12 cellular contexts compared by ENCODE assay signal in genomic region chr7:122284608-122285007, GRCh38. TPM values are rescaled to one million over a fixed set of nuclear protein-coding genes. Genes with fewer than 3 reads are reported as not detected.
"Had no signal": no experiment of that assay in that cellular context is flagged by ENCODE, and none has a peak within 500 bp of the region (broad histone marks: within the 10 kb centered on the region; RNA-seq: fewer than 3 reads in every experiment).

No MANE protein-coding gene starts in this region.

RNA-seq across cellular contexts. Expression of gene FEZF1, which starts 19.9 kb away (rescaled TPM):
- total RNA-seq: activated CD8-positive, alpha-beta T cell treated with anti-CD3 and anti-CD28 coated beads, Interleukin-2, amount 10 ng/mL, durations not matched to agents 7 days and 5 days; activated T-helper 1 cell treated with anti-CD3 and anti-CD28 coated beads, Interleukin-12 subunit alpha, Interleukin-12 subunit beta, Interleukin-2, Interleukin-4 antibody, amounts not matched to agents 30 ng/mL and 10 ng/mL and 1 ng/mL, durations not matched to agents 14 hours and 24 hours and 36 hours; frontal cortex; left ventricle myocardium superior; mammary epithelial cell; natural killer cell; renal cortical epithelial cell; sciatic nerve; stomach; suprapubic skin had no signal
- polyA plus RNA-seq: esophagus, mammary epithelial cell, small intestine, stomach had no signal
